Comparison of ENCODE assay signal across 20 cellular contexts in the genomic region with DNA sequence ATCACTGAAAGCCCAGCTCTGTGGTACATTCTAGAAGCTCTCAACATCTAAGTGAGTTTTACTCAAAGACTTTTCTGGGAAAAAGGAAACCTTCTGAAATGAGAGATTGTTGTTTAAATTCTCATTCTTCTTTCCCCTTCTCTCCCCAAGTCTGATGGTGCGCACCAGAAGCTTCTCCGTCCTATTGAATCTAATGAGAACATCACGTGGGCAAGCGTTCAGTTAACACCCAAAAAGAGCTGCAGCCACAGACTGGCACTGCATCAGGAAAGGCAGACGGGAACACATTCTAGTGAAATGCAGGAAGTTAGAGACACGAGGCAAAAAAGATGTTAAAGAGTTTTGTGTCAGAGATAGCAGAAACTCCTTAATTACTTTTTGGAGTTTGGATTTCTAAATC. TPM values are rescaled to one million over a fixed set of nuclear protein-coding genes. Genes with fewer than 3 reads are reported as not detected.
"Had no signal": no experiment of that assay in that cellular context is flagged by ENCODE, and none has a peak within 500 bp of the region (broad histone marks: within the 10 kb centered on the region; RNA-seq: fewer than 3 reads in every experiment).

No MANE protein-coding gene starts in this region.

- DNase-seq: activated CD4-positive, alpha-beta T cell treated with anti-CD3 and anti-CD28 coated beads for 36 hours; activated CD4-positive, alpha-beta T cell treated with anti-CD3 and anti-CD28 coated beads, Interleukin-2, amount 50 U/mL, for 48 hours; activated naive CD8-positive, alpha-beta T cell treated with anti-CD3 and anti-CD28 coated beads for 36 hours; amniotic stem cell; dermis blood vessel endothelial cell; effector memory CD4-positive, alpha-beta T cell; foreskin fibroblast; hypothalamus; islet precursor cell; occipital lobe; retina; spleen; stimulated activated naive B cell treated with anti-CD40 and anti-IgM and Interleukin-4, amounts not matched to agents 10 μg/mL and 1 μg/mL and 100 μg/mL, for 72 hours; tibial artery; uterus had no signal

- H3K4me1 ChIP-seq: spleen, tibial artery, uterus had no signal

- H3K27ac ChIP-seq: spleen, tibial artery, uterus had no signal

- ATAC-seq: activated CD4-positive, alpha-beta T cell treated with anti-CD3 and anti-CD28 coated beads for 36 hours; stimulated activated naive B cell treated with anti-CD40 and anti-IgM and Interleukin-4, amounts not matched to agents 10 μg/mL and 1 μg/mL and 100 μg/mL, for 72 hours; WTC11 had no signal

- H3K9me3 ChIP-seq: spleen, tibial artery, uterus had no signal

- H3K4me3 ChIP-seq: lung, spleen, tibial artery, uterus had no signal

- H3K36me3 ChIP-seq: spleen, tibial artery, uterus had no signal

RNA-seq across cellular contexts. Expression of a gene that starts 58.1 kb away (rescaled TPM):
- total RNA-seq: dermis blood vessel endothelial cell, posterior vena cava, subcutaneous adipose tissue had no signal
- polyA plus RNA-seq: neural cell had no signal
